Comparison of ENCODE assay signal across 22 cellular contexts in genomic region chrX:122055450-122055849, GRCh38.
"Had no signal": no experiment of that assay in that cellular context is flagged by ENCODE, and none has a peak within 500 bp of the region (broad histone marks: within the 10 kb centered on the region; RNA-seq: fewer than 3 reads in every experiment).

No MANE protein-coding gene starts in this region.

- H3K4me3 ChIP-seq: colonic mucosa, lower lobe of right lung, psoas muscle, sigmoid colon, thoracic aorta, tibial nerve, upper lobe of left lung had no signal

- H3K9me3 ChIP-seq: colonic mucosa, lower lobe of right lung, psoas muscle, sigmoid colon, thoracic aorta, tibial nerve, upper lobe of left lung had no signal

- FAIRE-seq: frontal cortex, keratinocyte, urothelium cell line had no signal

- H3K36me3 ChIP-seq: colonic mucosa, lower lobe of right lung, sigmoid colon, thoracic aorta, tibial nerve, upper lobe of left lung had no signal

- ATAC-seq: esophagus mucosa; left ventricle myocardium superior; lower lobe of right lung; naive thymus-derived CD8-positive, alpha-beta T cell; psoas muscle; right cardiac atrium; stimulated activated naive B cell treated with anti-CD40 and anti-IgM and Interleukin-4, amounts not matched to agents 10 μg/mL and 1 μg/mL and 100 μg/mL, for 72 hours had no signal

- H3K27ac ChIP-seq: colonic mucosa, epithelial cell of prostate, lower lobe of right lung, psoas muscle, sigmoid colon, thoracic aorta, tibial nerve, upper lobe of left lung had no signal

- H3K27me3 ChIP-seq: colonic mucosa, sigmoid colon, tibial nerve, upper lobe of left lung had no signal

- DNase-seq: colonic mucosa; effector CD8-positive, alpha-beta T cell; endodermal cell; head of caudate nucleus; left ventricle myocardium superior; lower lobe of right lung; naive thymus-derived CD8-positive, alpha-beta T cell; nephron progenitor cell; nucleus accumbens; posterior cingulate gyrus; psoas muscle; right cardiac atrium; sigmoid colon; stimulated activated naive B cell treated with anti-CD40 and anti-IgM and Interleukin-4, amounts not matched to agents 10 μg/mL and 1 μg/mL and 100 μg/mL, for 72 hours; upper lobe of left lung had no signal

- H3K4me1 ChIP-seq: colonic mucosa, lower lobe of right lung, psoas muscle, sigmoid colon, tibial nerve, upper lobe of left lung had no signal
